In genomic region chr19:40928859-40929258, GRCh38 we compare ENCODE assay signal across 28 cellular contexts. TPM values are rescaled to one million over a fixed set of nuclear protein-coding genes. Genes with fewer than 3 reads are reported as not detected.
"Had no signal": no experiment of that assay in that cellular context is flagged by ENCODE, and none has a peak within 500 bp of the region (broad histone marks: within the 10 kb centered on the region; RNA-seq: fewer than 3 reads in every experiment).

No MANE protein-coding gene starts in this region.

- H3K27ac ChIP-seq: brain microvascular endothelial cell, cardiac muscle cell, KMS-11, Peyer's patch, SJSA1 had no signal

- H3K36me3 ChIP-seq: brain microvascular endothelial cell, cardiac muscle cell, Peyer's patch, SJSA1 had no signal

- H3K9me3 Mint-ChIP-seq: activated CD8-positive, alpha-beta T cell treated with anti-CD3 and anti-CD28 coated beads for 36 hours; activated naive CD4-positive, alpha-beta T cell treated with anti-CD3 and anti-CD28 coated beads, Interleukin-2, amount 50 U/mL, for 72 hours; activated naive CD8-positive, alpha-beta T cell treated with anti-CD3 and anti-CD28 coated beads, Interleukin-2, amount 50 U/mL, for 24 hours; activated T-helper 1 cell treated with anti-CD3 and anti-CD28 coated beads, Interleukin-12 subunit alpha, Interleukin-12 subunit beta, Interleukin-2, Interleukin-4 antibody, amounts not matched to agents 30 ng/mL and 10 ng/mL and 1 ng/mL, durations not matched to agents 14 hours and 24 hours and 36 hours had no signal

- DNase-seq: activated CD4-positive, alpha-beta T cell treated with anti-CD3 and anti-CD28 coated beads for 4 hours; activated CD8-positive, alpha-beta memory T cell treated with anti-CD3 and anti-CD28 coated beads, Interleukin-2, amount 50 U/mL, for 4 hours; activated CD8-positive, alpha-beta T cell treated with anti-CD3 and anti-CD28 coated beads for 36 hours; activated effector memory CD4-positive, alpha-beta T cell treated with Interleukin-2 at 50 U/mL for 16 hours; activated naive CD4-positive, alpha-beta T cell treated with Interleukin-2 at 50 U/mL for 16 hours; activated naive CD8-positive, alpha-beta T cell treated with anti-CD3 and anti-CD28 coated beads, Interleukin-2, amount 50 U/mL, for 24 hours; brain microvascular endothelial cell; NCI-H1105; NCI-H1436; NCI-H1694 treated with DMSO at 0.1 percent for 48 hours; NCI-H2081; NCI-H2227 treated with DMSO at 0.1 percent for 48 hours; NCI-H526; NCI-H82; Peyer's patch; SHP77 had no signal

- H3K4me3 Mint-ChIP-seq: activated CD8-positive, alpha-beta T cell treated with anti-CD3 and anti-CD28 coated beads for 36 hours; activated naive CD8-positive, alpha-beta T cell treated with anti-CD3 and anti-CD28 coated beads, Interleukin-2, amount 50 U/mL, for 24 hours; activated T-helper 1 cell treated with anti-CD3 and anti-CD28 coated beads, Interleukin-12 subunit alpha, Interleukin-12 subunit beta, Interleukin-2, Interleukin-4 antibody, amounts not matched to agents 30 ng/mL and 10 ng/mL and 1 ng/mL, durations not matched to agents 14 hours and 24 hours and 36 hours; IgD-negative memory B cell; T-helper 1 cell treated with Interleukin-12 subunit alpha and Interleukin-12 subunit beta and Interleukin-4 antibody, amounts not matched to agents 30 μg/mL and 1 μg/mL, for 36 hours had no signal

- H3K4me1 ChIP-seq: SJSA1 had no signal

- H3K27ac Mint-ChIP-seq: activated CD8-positive, alpha-beta T cell treated with anti-CD3 and anti-CD28 coated beads for 36 hours; activated naive CD4-positive, alpha-beta T cell treated with anti-CD3 and anti-CD28 coated beads, Interleukin-2, amount 50 U/mL, for 72 hours; activated naive CD8-positive, alpha-beta T cell treated with anti-CD3 and anti-CD28 coated beads, Interleukin-2, amount 50 U/mL, for 24 hours; activated T-helper 1 cell treated with anti-CD3 and anti-CD28 coated beads, Interleukin-12 subunit alpha, Interleukin-12 subunit beta, Interleukin-2, Interleukin-4 antibody, amounts not matched to agents 30 ng/mL and 10 ng/mL and 1 ng/mL, durations not matched to agents 14 hours and 24 hours and 36 hours; IgD-negative memory B cell; T-helper 1 cell treated with Interleukin-12 subunit alpha and Interleukin-12 subunit beta and Interleukin-4 antibody, amounts not matched to agents 30 μg/mL and 1 μg/mL, for 36 hours had no signal

- H3K27me3 ChIP-seq: brain microvascular endothelial cell, cardiac muscle cell, Peyer's patch had no signal

- H3K36me3 Mint-ChIP-seq: activated naive CD4-positive, alpha-beta T cell treated with anti-CD3 and anti-CD28 coated beads, Interleukin-2, amount 50 U/mL, for 72 hours; IgD-negative memory B cell had no signal

- ATAC-seq: activated CD4-positive, CD25-positive, alpha-beta regulatory T cell treated with anti-CD3 and anti-CD28 coated beads, Interleukin-2, amount 50 U/mL, for 24 hours; activated CD8-positive, alpha-beta T cell treated with anti-CD3 and anti-CD28 coated beads for 36 hours; activated naive CD4-positive, alpha-beta T cell treated with anti-CD3 and anti-CD28 coated beads, Interleukin-2, amount 50 U/mL, for 72 hours; activated naive CD8-positive, alpha-beta T cell treated with anti-CD3 and anti-CD28 coated beads, Interleukin-2, amount 50 U/mL, for 24 hours; SK-N-SH treated with all-trans-retinoic acid at 6 μM for 48 hours had no signal

- H3K4me2 ChIP-seq: KMS-11 had no signal

- H3K9ac ChIP-seq: KMS-11 had no signal

- H3K4me1 Mint-ChIP-seq: activated naive CD8-positive, alpha-beta T cell treated with anti-CD3 and anti-CD28 coated beads, Interleukin-2, amount 50 U/mL, for 24 hours; IgD-negative memory B cell had no signal

- H3K4me3 ChIP-seq: cardiac muscle cell, Peyer's patch, SJSA1 had no signal

RNA-seq across cellular contexts. Expression of gene CYP2A7, which starts 46.8 kb away (rescaled TPM):
- total RNA-seq: activated CD8-positive, alpha-beta T cell treated with anti-CD3 and anti-CD28 coated beads for 36 hours; activated naive CD4-positive, alpha-beta T cell treated with anti-CD3 and anti-CD28 coated beads, Interleukin-2, amount 50 U/mL, for 72 hours; activated T-helper 1 cell treated with anti-CD3 and anti-CD28 coated beads, Interleukin-12 subunit alpha, Interleukin-12 subunit beta, Interleukin-2, Interleukin-4 antibody, amounts not matched to agents 30 ng/mL and 10 ng/mL and 1 ng/mL, durations not matched to agents 14 hours and 24 hours and 36 hours; cardiac muscle cell; MCF 10A; NCI-H460; OCI-LY7; Peyer's patch; SJSA1 had no signal
- polyA plus RNA-seq: cardiac muscle cell, IgD-negative memory B cell had no signal
